Comparison of ENCODE assay signal across 26 cellular contexts in genomic region chr9:127153484-127153883, GRCh38. TPM values are rescaled to one million over a fixed set of nuclear protein-coding genes. Genes with fewer than 3 reads are reported as not detected.
A peak's percentile ranks its signal among the peaks of the same experiment; 100 is the strongest.
DNase-seq lines count a peak whose midpoint lies in the region; ATAC-seq and TF ChIP-seq lines count a peak whose summit lies in the region.
"Had no signal": no experiment of that assay in that cellular context is flagged by ENCODE, and none has a peak within 500 bp of the region (broad histone marks: within the 10 kb centered on the region; RNA-seq: fewer than 3 reads in every experiment).

No MANE protein-coding gene starts in this region.

- H3K9ac ChIP-seq in BLaER1 treated with 17β-estradiol and CSF1 and Interleukin-3, amounts not matched to agents 10 nM and 100 nM, result no peak overlapping the region
- H3K9ac ChIP-seq in endodermal cell (ENCODE audit: extremely low read depth, low read length, poor library complexity, severe bottlenecking), result no peak overlapping the region

- no peak for TF ChIP-seq CTCF in OCI-LY7 (conservative IDR thresholded peaks at IDR 0.05; ENCODE audit: low read length)
- no peak for TF ChIP-seq CTCF in endodermal cell (conservative IDR thresholded peaks at IDR 0.05)

- POLR2A ChIA-PET in OCI-LY7 (lab: Charles Lee), result no interaction called here

- no peak for ATAC-seq in stimulated activated memory B cell treated with anti-CD40 and anti-IgM and Interleukin-4, amounts not matched to agents 10 μg/mL and 1 μg/mL and 100 μg/mL, for 72 hours
- ATAC-seq in GM21390 (IDR thresholded peaks at IDR 0.05; ENCODE audit: unreplicated experiment), result no peak
- no peak for ATAC-seq in GM18870 (IDR thresholded peaks at IDR 0.05; ENCODE audit: unreplicated experiment)
- ATAC-seq in GM21528 (IDR thresholded peaks at IDR 0.05; ENCODE audit: low FRiP score, unreplicated experiment), result no peak
- ATAC-seq: body of pancreas, natural killer cell, T-cell had no signal

- DNase-seq in OCI-LY7 (ENCODE audit: low spot score) (no peak), endodermal cell (peak; percentile 27), DMS153 treated with DMSO at 0.1 percent for 48 hours (lab: John Stamatoyannopoulos, UW; ENCODE audit: unreplicated experiment) (no peak)
- DNase-seq: activated CD4-positive, alpha-beta T cell treated with anti-CD3 and anti-CD28 coated beads, Interleukin-2, amount 50 U/mL, for 1 hour; activated CD4-positive, CD25-positive, alpha-beta regulatory T cell; activated naive CD4-positive, alpha-beta T cell treated with anti-CD3 and anti-CD28 coated beads for 36 hours; body of pancreas; DMS153; gastrocnemius medialis; KBM-7; kidney glomerular epithelial cell; natural killer cell; NCI-H1105 treated with DMSO at 0.1 percent for 48 hours; NCI-H1930; NCI-H2171 treated with DMSO at 0.1 percent for 48 hours; NCI-H510A; stimulated activated naive CD4-positive, alpha-beta T cell; T-cell had no signal

- no peaks in the 10 kb centered on the region for H3K36me3 Mint-ChIP-seq in endodermal cell (ENCODE audit: low read depth)
- H3K36me3 Mint-ChIP-seq in stimulated activated memory B cell treated with anti-CD40 and anti-IgM and Interleukin-4, amounts not matched to agents 10 μg/mL and 1 μg/mL and 100 μg/mL, for 72 hours, result no peaks in the 10 kb centered on the region
- H3K36me3 Mint-ChIP-seq: natural killer cell, T-cell had no signal

- H3K4me3 ChIP-seq in BLaER1 treated with 17β-estradiol and CSF1 and Interleukin-3, amounts not matched to agents 10 nM and 100 nM, result no peak overlapping the region
- no peak overlapping the region for H3K4me3 ChIP-seq in OCI-LY7 (ENCODE audit: low read depth, low read length, poor library complexity, severe bottlenecking)
- H3K4me3 ChIP-seq in endodermal cell (ENCODE audit: low read length), result no peak overlapping the region
- H3K4me3 ChIP-seq: body of pancreas, gastrocnemius medialis had no signal

- no peaks in the 10 kb centered on the region for H3K79me2 ChIP-seq in OCI-LY7 (ENCODE audit: insufficient read depth, low read depth, low read length)

- BruUV-seq in OCI-LY7 (replicated peaks; lab: Mats Ljungman, UMichigan), result no TSS peak

- intact Hi-C loops in OCI-LY7 (cut with micrococcal nuclease; ENCODE audit: unreplicated experiment), result no loop called here

- no peaks in the 10 kb centered on the region for H3K9me2 ChIP-seq in OCI-LY7 (ENCODE audit: insufficient read depth, low read length)

- peak overlapping the region in 5 of 11 experiments; percentile 53 to 69 (median 63); a peak in 8 of 22 replicates for H3K27ac ChIP-seq in BLaER1 treated with 17β-estradiol and CSF1 and Interleukin-3, amounts not matched to agents 10 nM and 100 nM
- H3K27ac ChIP-seq in OCI-LY7 (ENCODE audit: low read depth, low read length, poor library complexity, severe bottlenecking), result peak overlapping the region; percentile 46
- H3K27ac ChIP-seq in endodermal cell (ENCODE audit: low read depth, low read length), result no peak overlapping the region
- H3K27ac ChIP-seq: body of pancreas had no signal

- H3K9me3 Mint-ChIP-seq in endodermal cell, result no peaks in the 10 kb centered on the region
- H3K9me3 Mint-ChIP-seq in stimulated activated memory B cell treated with anti-CD40 and anti-IgM and Interleukin-4, amounts not matched to agents 10 μg/mL and 1 μg/mL and 100 μg/mL, for 72 hours, result no peaks in the 10 kb centered on the region
- H3K9me3 Mint-ChIP-seq: activated naive CD4-positive, alpha-beta T cell treated with anti-CD3 and anti-CD28 coated beads for 36 hours; central memory CD8-positive, alpha-beta T cell; natural killer cell; T-cell had no signal

- CTCF ChIA-PET in OCI-LY7 (lab: Charles Lee; ENCODE audit: unreplicated experiment), result no interaction called here

- 97 to 100% methylated on average over 3 to 4 of the region's 4 CpGs for WGBS in endodermal cell (ENCODE audit: insufficient coverage in 1 of 2, insufficient read length in 1 of 2), 2 experiments

- H3K4me2 ChIP-seq in BLaER1 treated with 17β-estradiol and CSF1 and Interleukin-3, amounts not matched to agents 10 nM and 100 nM, result peak overlapping the region; percentile 75 to 94 (median 86)
- H3K4me2 ChIP-seq in OCI-LY7 (ENCODE audit: low read length), result peak overlapping the region; percentile 54

- no peaks in the 10 kb centered on the region for H3K27me3 Mint-ChIP-seq in endodermal cell (ENCODE audit: insufficient read depth)
- H3K27me3 Mint-ChIP-seq in stimulated activated memory B cell treated with anti-CD40 and anti-IgM and Interleukin-4, amounts not matched to agents 10 μg/mL and 1 μg/mL and 100 μg/mL, for 72 hours, result no peaks in the 10 kb centered on the region
- H3K27me3 Mint-ChIP-seq: central memory CD8-positive, alpha-beta T cell; T-cell had no signal

- H3K9me3 ChIP-seq in BLaER1 treated with 17β-estradiol and CSF1 and Interleukin-3, amounts not matched to agents 10 nM and 100 nM (replicated peaks in 1 of 11), result no peaks in the 10 kb centered on the region
- H3K9me3 ChIP-seq in OCI-LY7 (ENCODE audit: low read length) (no peaks in the 10 kb centered on the region), endodermal cell (ENCODE audit: control insufficient read depth, low read length) (no peaks in the 10 kb centered on the region)
- H3K9me3 ChIP-seq: body of pancreas, gastrocnemius medialis, thoracic aorta had no signal

- no peak overlapping the region for H3K27ac Mint-ChIP-seq in endodermal cell
- H3K27ac Mint-ChIP-seq in stimulated activated memory B cell treated with anti-CD40 and anti-IgM and Interleukin-4, amounts not matched to agents 10 μg/mL and 1 μg/mL and 100 μg/mL, for 72 hours, result peak overlapping the region; percentile 71
- H3K27ac Mint-ChIP-seq: activated naive CD4-positive, alpha-beta T cell treated with anti-CD3 and anti-CD28 coated beads for 36 hours; natural killer cell; T-cell had no signal

- H3K4me3 Mint-ChIP-seq in endodermal cell, result no peak overlapping the region
- H3K4me3 Mint-ChIP-seq in stimulated activated memory B cell treated with anti-CD40 and anti-IgM and Interleukin-4, amounts not matched to agents 10 μg/mL and 1 μg/mL and 100 μg/mL, for 72 hours, result no peak overlapping the region
- H3K4me3 Mint-ChIP-seq: activated naive CD4-positive, alpha-beta T cell treated with anti-CD3 and anti-CD28 coated beads for 36 hours; central memory CD8-positive, alpha-beta T cell; natural killer cell; T-cell had no signal

- no peak overlapping the region for H2AFZ ChIP-seq in OCI-LY7 (ENCODE audit: low read length)

- H3K4me1 Mint-ChIP-seq in endodermal cell, result peaks cover 9% of the 10 kb centered on the region
- peaks cover 26% of the 10 kb centered on the region for H3K4me1 Mint-ChIP-seq in stimulated activated memory B cell treated with anti-CD40 and anti-IgM and Interleukin-4, amounts not matched to agents 10 μg/mL and 1 μg/mL and 100 μg/mL, for 72 hours
- H3K4me1 Mint-ChIP-seq: central memory CD8-positive, alpha-beta T cell; natural killer cell had no signal

- 0 out of 22 replicates have a peak, but pooled peaks cover 0 to 5% (median 0%) of the 10 kb centered on the region in 11 experiments for H4K20me1 ChIP-seq in BLaER1 treated with 17β-estradiol and CSF1 and Interleukin-3, amounts not matched to agents 10 nM and 100 nM
- H4K20me1 ChIP-seq in OCI-LY7 (ENCODE audit: insufficient read depth, low read length), result no peaks in the 10 kb centered on the region

- H3K4me1 ChIP-seq in BLaER1 treated with 17β-estradiol and CSF1 and Interleukin-3, amounts not matched to agents 10 nM and 100 nM, result peaks cover 23 to 29% (median 25%) of the 10 kb centered on the region in 10 experiments
- peaks cover 24% of the 10 kb centered on the region for H3K4me1 ChIP-seq in OCI-LY7 (ENCODE audit: insufficient read depth, low read length, poor library complexity, severe bottlenecking)
- H3K4me1 ChIP-seq in endodermal cell (ENCODE audit: control insufficient read depth, insufficient read depth, low read length), result no peaks in the 10 kb centered on the region
- H3K4me1 ChIP-seq: body of pancreas had no signal

- peaks cover 0 to 32% (median 0%) of the 10 kb centered on the region in 11 experiments; a peak in 3 of 22 replicates for H3K27me3 ChIP-seq in BLaER1 treated with 17β-estradiol and CSF1 and Interleukin-3, amounts not matched to agents 10 nM and 100 nM
- no peaks in the 10 kb centered on the region for H3K27me3 ChIP-seq in endodermal cell (ENCODE audit: control insufficient read depth, insufficient read depth, low read length, poor library complexity, severe bottlenecking)
- H3K27me3 ChIP-seq: body of pancreas, gastrocnemius medialis had no signal

- H3K36me3 ChIP-seq in BLaER1 treated with 17β-estradiol and CSF1 and Interleukin-3, amounts not matched to agents 10 nM and 100 nM, result no peaks in the 10 kb centered on the region
- no peaks in the 10 kb centered on the region for H3K36me3 ChIP-seq in OCI-LY7 (ENCODE audit: insufficient read depth, low read length)
- no peaks in the 10 kb centered on the region for H3K36me3 ChIP-seq in endodermal cell (ENCODE audit: control insufficient read depth, insufficient read depth, low read length)
- H3K36me3 ChIP-seq: gastrocnemius medialis, thoracic aorta had no signal

RNA-seq across cellular contexts. Expression of gene ANGPTL2, which starts 31.0 kb away (rescaled TPM):
- total RNA-seq in OCI-LY7 (2014; rRNA removed; shearing (Covaris generic)), result not detected in 2 replicates
- total RNA-seq in OCI-LY7 (2022), result not detected in 2 replicates
- total RNA-seq in endodermal cell, result 10 to 100 TPM; 14.8 to 17.1 TPM
- polyA plus RNA-seq in endodermal cell (2013, experiment 1 of 2), result 19.1 TPM
- polyA plus RNA-seq in endodermal cell (2013, experiment 2 of 2), result 21.2 TPM
- total RNA-seq: activated naive CD4-positive, alpha-beta T cell treated with anti-CD3 and anti-CD28 coated beads for 36 hours; MCF 10A; natural killer cell had no signal

Comparison
In these comparisons a context has a peak if more than half of its experiments do, and no peak if none do; other contexts are left out.
1. RNA of gene ANGPTL2, which starts 31.0 kb away (total RNA-seq): 14.8 to 17.1 TPM in endodermal cell; not detected in OCI-LY7; every median in the first group is over 10 times any median in the second.